Comparison of ENCODE assay signal across 8 cellular contexts in genomic region chr16:11913425-11914079, GRCh38. TPM values are rescaled to one million over a fixed set of nuclear protein-coding genes. Genes with fewer than 3 reads are reported as not detected.
A peak's percentile ranks its signal among the peaks of the same experiment; 100 is the strongest.
DNase-seq lines count a peak whose midpoint lies in the region; ATAC-seq and TF ChIP-seq lines count a peak whose summit lies in the region.

No MANE protein-coding gene starts in this region.

- intact Hi-C loops in right lobe of liver (cut with DNase I), result no loop called here

- peak overlapping the region; percentile 95 to 96 (median 96) for H3K27ac Mint-ChIP-seq in IgD-negative memory B cell
- H3K27ac Mint-ChIP-seq in activated naive CD8-positive, alpha-beta T cell treated with anti-CD3 and anti-CD28 coated beads, Interleukin-2, amount 50 U/mL, for 24 hours, result peak overlapping the region; percentile 94

- H3K9me3 ChIP-seq in right lobe of liver (no peaks in the 10 kb centered on the region), upper lobe of left lung (no peaks in the 10 kb centered on the region)

- peaks cover 34 to 39% (median 38%) of the 10 kb centered on the region in 3 donors for H3K4me1 Mint-ChIP-seq in IgD-negative memory B cell
- H3K4me1 Mint-ChIP-seq in activated naive CD8-positive, alpha-beta T cell treated with anti-CD3 and anti-CD28 coated beads, Interleukin-2, amount 50 U/mL, for 24 hours, result peaks cover 58% of the 10 kb centered on the region

- peak overlapping the region; percentile 86 to 98 (median 95) for H3K4me3 Mint-ChIP-seq in IgD-negative memory B cell
- peak overlapping the region; percentile 90 for H3K4me3 Mint-ChIP-seq in activated naive CD8-positive, alpha-beta T cell treated with anti-CD3 and anti-CD28 coated beads, Interleukin-2, amount 50 U/mL, for 24 hours

- H3K27me3 Mint-ChIP-seq in IgD-negative memory B cell, result no peaks in the 10 kb centered on the region
- no peaks in the 10 kb centered on the region for H3K27me3 Mint-ChIP-seq in activated naive CD8-positive, alpha-beta T cell treated with anti-CD3 and anti-CD28 coated beads, Interleukin-2, amount 50 U/mL, for 24 hours

- ATAC-seq in activated naive CD8-positive, alpha-beta T cell treated with anti-CD3 and anti-CD28 coated beads, Interleukin-2, amount 50 U/mL, for 24 hours, result no peak
- no peak for ATAC-seq in right lobe of liver
- ATAC-seq in upper lobe of left lung (ENCODE audit: low FRiP score in 2 of 2), result no peak
- no peak for ATAC-seq in HG03469 (IDR thresholded peaks at IDR 0.05; ENCODE audit: unreplicated experiment)

- TF ChIP-seq CTCF in right lobe of liver (IDR thresholded peaks at IDR 0.05), result no peak
- TF ChIP-seq CTCF in upper lobe of left lung (IDR thresholded peaks at IDR 0.05), result no peak

- H3K4me1 ChIP-seq in right lobe of liver (peaks cover 0 to 40% (median 12%) of the 10 kb centered on the region in 4 donors), upper lobe of left lung (peaks cover 35 to 56% (median 50%) of the 10 kb centered on the region in 4 donors)

- H3K9me3 Mint-ChIP-seq in IgD-negative memory B cell, result peaks cover 0 to 2% (median 0%) of the 10 kb centered on the region in 3 donors
- H3K9me3 Mint-ChIP-seq in activated naive CD8-positive, alpha-beta T cell treated with anti-CD3 and anti-CD28 coated beads, Interleukin-2, amount 50 U/mL, for 24 hours, result no peaks in the 10 kb centered on the region

- TF ChIP-seq POLR2A in right lobe of liver (IDR thresholded peaks at IDR 0.05), result no peak
- TF ChIP-seq POLR2A in upper lobe of left lung (IDR thresholded peaks at IDR 0.05), result peak in 1 of 4 donors; percentile 15

- peaks cover 9% of the 10 kb centered on the region for H3K36me3 Mint-ChIP-seq in IgD-negative memory B cell
- H3K36me3 Mint-ChIP-seq in activated naive CD8-positive, alpha-beta T cell treated with anti-CD3 and anti-CD28 coated beads, Interleukin-2, amount 50 U/mL, for 24 hours (ENCODE audit: low read depth), result peaks cover 44% of the 10 kb centered on the region

- H3K27me3 ChIP-seq in right lobe of liver (no peaks in the 10 kb centered on the region), upper lobe of left lung (no peaks in the 10 kb centered on the region)

- peak overlapping the region in 1 of 3 donors; percentile 14 for H3K27ac ChIP-seq in right lobe of liver
- H3K27ac ChIP-seq in upper lobe of left lung, result peak overlapping the region; percentile 90 to 97 (median 95)

- POLR2A ChIA-PET in HEK293T (lab: Yijun Ruan, JAX), result interaction anchor here (1.4 kb wide), 1 partner anchor 14 kb away, joined by 4 read pairs; no protein-coding TSS in a partner anchor

- H3K4me3 ChIP-seq in right lobe of liver (peak overlapping the region in 2 of 3 donors; percentile 86 to 93), upper lobe of left lung (peak overlapping the region in 3 of 4 donors; percentile 93 to 97 (median 95))

- no peak for TF ChIP-seq EP300 in upper lobe of left lung (IDR thresholded peaks at IDR 0.05)

- DNase-seq in AG08395 (ENCODE audit: low spot score), result peak; percentile 12
- no peak for DNase-seq in activated naive CD8-positive, alpha-beta T cell treated with anti-CD3 and anti-CD28 coated beads, Interleukin-2, amount 50 U/mL, for 24 hours
- DNase-seq in right lobe of liver, result no peak
- DNase-seq in upper lobe of left lung, result no peak
- no peak for DNase-seq in NCI-H82 (lab: John Stamatoyannopoulos, UW)
- no peak for DNase-seq in HEK293T (ENCODE audit: extremely low spot score)

- 43% methylated on average over 12 of the region's 12 CpGs for WGBS in right lobe of liver (ENCODE audit: insufficient coverage, low coverage, low lambda C conversion rate, missing lambda C conversion rate)
- 37 to 44% methylated on average over 12 of the region's 12 CpGs for WGBS in upper lobe of left lung, 2 donors

- CTCF ChIA-PET in HEK293T (lab: Yijun Ruan, JAX), result interaction anchor here (0.6 to 0.7 kb wide), 2 partner anchors 64 to 73 kb away, joined by 3 read pairs; no protein-coding TSS in a partner anchor

- H3K36me3 ChIP-seq in right lobe of liver (no peaks in the 10 kb centered on the region), upper lobe of left lung (no peaks in the 10 kb centered on the region)

TF ChIP-seq in HEK293T, 16 proteins besides CTCF, POLR2A, EP300 and RAD21:
- TF ChIP-seq FOXA1 (IDR thresholded peaks at IDR 0.05), result no peak
- TF ChIP-seq CTBP1 (IDR thresholded peaks at IDR 0.05; ENCODE audit: borderline replicate concordance), result no peak
- no peak for TF ChIP-seq TARDBP (IDR thresholded peaks at IDR 0.05)
- TF ChIP-seq ELF4 (IDR thresholded peaks at IDR 0.05), result no peak
- no peak for TF ChIP-seq SUZ12 (IDR thresholded peaks at IDR 0.05)
- no peak for TF ChIP-seq NFRKB (IDR thresholded peaks at IDR 0.05)
- no peak for TF ChIP-seq ZNF384 (IDR thresholded peaks at IDR 0.05)
- no peak for TF ChIP-seq FOXK2 (IDR thresholded peaks at IDR 0.05)
- no peak for TF ChIP-seq FOXM1 (IDR thresholded peaks at IDR 0.05; ENCODE audit: borderline replicate concordance)

RNA-seq across cellular contexts. Expression of gene GSPT1, which starts 2.2 kb away (rescaled TPM):
- polyA plus RNA-seq in IgD-negative memory B cell, result 77.7 TPM
- 10 to 100 TPM; 47.9 to 75.9 (median 50.6) TPM for total RNA-seq in right lobe of liver
- 100 to 1,000 TPM in 3 of 6 donors, 10 to 100 TPM in 3; 52.4 to 117 (median 99.6) TPM for total RNA-seq in upper lobe of left lung

RNA-seq across cellular contexts. Expression of gene NPIPB2, which starts 28.3 kb away (rescaled TPM):
- polyA plus RNA-seq in IgD-negative memory B cell, result 0.74 TPM
- total RNA-seq in right lobe of liver, result 10 to 100 TPM in 1 of 6 experiments, 1 to 10 TPM in 5; 2.1 to 10.2 (median 4.2) TPM
- total RNA-seq in upper lobe of left lung, result 10 to 100 TPM in 3 of 6 donors, 1 to 10 TPM in 3; 3.6 to 47.1 (median 9.0) TPM

RNA-seq across cellular contexts. Expression of gene TNFRSF17, which starts 51.5 kb away (rescaled TPM):
- 83.0 TPM for polyA plus RNA-seq in IgD-negative memory B cell
- under 1 TPM in 1 of 6 experiments, not detected in 5; 0.44 TPM for total RNA-seq in right lobe of liver
- 1 to 10 TPM in 3 of 6 donors, not detected in 3; 1.6 to 2.9 (median 2.0) TPM for total RNA-seq in upper lobe of left lung
